1 cellular context compared by ENCODE assay signal in genomic region chr1:21152423-21153100, GRCh38.
TF ChIP-seq lines count a peak whose summit lies in the region.

No MANE protein-coding gene starts in this region.

TF ChIP-seq in HCT116, 20 proteins besides CTCF, POLR2A, EP300 and RAD21 (continued from another document):
- TF ChIP-seq ATF3 (IDR thresholded peaks at IDR 0.05) = no peak
